18 cellular contexts compared by ENCODE assay signal in genomic region chr1:97677702-97678101, GRCh38.
DNase-seq lines count a peak whose midpoint lies in the region; ATAC-seq and TF ChIP-seq lines count a peak whose summit lies in the region.
"Had no signal": no experiment of that assay in that cellular context is flagged by ENCODE, and none has a peak within 500 bp of the region (broad histone marks: within the 10 kb centered on the region; RNA-seq: fewer than 3 reads in every experiment).

No MANE protein-coding gene starts in this region.

- no peak for DNase-seq in activated naive CD4-positive, alpha-beta T cell treated with anti-CD3 and anti-CD28 coated beads, Interleukin-2, amount 10 ng/mL, durations not matched to agents 7 days and 5 days
- no peak for DNase-seq in activated naive CD4-positive, alpha-beta T cell (lab: John Stamatoyannopoulos, UW)
- peak; percentile 62 for DNase-seq in PC-3
- DNase-seq in myocyte (ENCODE audit: low read depth), result peak; percentile 12
- DNase-seq in right atrium auricular region (ENCODE audit: low spot score), result no peak
- no peak for DNase-seq in Kasumi-1 (lab: John Stamatoyannopoulos, UW)
- DNase-seq: 8988T; AML-193; Caco-2; Calu3; CD4-positive, alpha-beta T cell; CD8-positive, alpha-beta T cell; DMS79 treated with DMSO at 0.1 percent for 48 hours; GF-D8 had no signal

- no peaks in the 10 kb centered on the region for H3K9me2 ChIP-seq in PC-3 (replicated peaks; ENCODE audit: low read length)

- no peaks in the 10 kb centered on the region for H3K9me3 ChIP-seq in PC-3 (ENCODE audit: low read length)
- no peaks in the 10 kb centered on the region for H3K9me3 ChIP-seq in right atrium auricular region
- H3K9me3 ChIP-seq: BLaER1 treated with 17β-estradiol and CSF1 and Interleukin-3, amounts not matched to agents 10 nM and 100 nM; Caco-2 had no signal

- no peaks in the 10 kb centered on the region for H3K9me3 Mint-ChIP-seq in activated naive CD4-positive, alpha-beta T cell treated with anti-CD3 and anti-CD28 coated beads, Interleukin-2, amount 10 ng/mL, durations not matched to agents 7 days and 5 days
- H3K9me3 Mint-ChIP-seq: CD8-positive, alpha-beta T cell had no signal

- H3K36me3 ChIP-seq in PC-3 (ENCODE audit: low read depth, low read length), result no peaks in the 10 kb centered on the region
- peaks cover 5% of the 10 kb centered on the region for H3K36me3 ChIP-seq in right atrium auricular region

- peaks cover 33% of the 10 kb centered on the region for H3K36me3 Mint-ChIP-seq in activated naive CD4-positive, alpha-beta T cell treated with anti-CD3 and anti-CD28 coated beads, Interleukin-2, amount 10 ng/mL, durations not matched to agents 7 days and 5 days

- H3K27ac ChIP-seq in PC-3 (ENCODE audit: low read length), result 0 out of 2 replicates have a peak overlapping the region, but pooled peaks have one; percentile 5
- no peak overlapping the region for H3K27ac ChIP-seq in right atrium auricular region
- H3K27ac ChIP-seq: BLaER1 treated with 17β-estradiol and CSF1 and Interleukin-3, amounts not matched to agents 10 nM and 100 nM; C4-2B had no signal

- H3K27me3 ChIP-seq in PC-3 (ENCODE audit: low read length) (no peaks in the 10 kb centered on the region), right atrium auricular region (no peaks in the 10 kb centered on the region)
- H3K27me3 ChIP-seq: BLaER1 treated with 17β-estradiol and CSF1 and Interleukin-3, amounts not matched to agents 10 nM and 100 nM had no signal

- H3F3A ChIP-seq in PC-3 (ENCODE audit: low read length, unreplicated experiment), result no peaks in the 10 kb centered on the region

- ATAC-seq in PC-3 (peak; percentile 96), GM21526 (IDR thresholded peaks at IDR 0.05; ENCODE audit: low FRiP score, unreplicated experiment) (no peak)
- ATAC-seq: CD8-positive, alpha-beta T cell had no signal

- peak overlapping the region; percentile 3 for H3K27ac Mint-ChIP-seq in activated naive CD4-positive, alpha-beta T cell treated with anti-CD3 and anti-CD28 coated beads, Interleukin-2, amount 10 ng/mL, durations not matched to agents 7 days and 5 days
- H3K27ac Mint-ChIP-seq: B cell; CD4-positive, alpha-beta T cell; CD8-positive, alpha-beta T cell had no signal

- CTCF ChIA-PET in activated naive CD4-positive, alpha-beta T cell treated with anti-CD3 and anti-CD28 coated beads, Interleukin-2, amount 10 ng/mL, durations not matched to agents 7 days and 5 days (lab: Charles Lee), result no interaction called here
- CTCF ChIA-PET in PC-3 (lab: Charles Lee), result no interaction called here

- H3K79me2 ChIP-seq in PC-3 (ENCODE audit: low read length), result no peaks in the 10 kb centered on the region

- TF ChIP-seq CTCF in PC-3 (conservative IDR thresholded peaks at IDR 0.05; ENCODE audit: low read depth, low read length) (no peak), right atrium auricular region (IDR thresholded peaks at IDR 0.05) (no peak)

- no TSS peak for BruUV-seq in PC-3 (replicated peaks; lab: Mats Ljungman, UMichigan)

- no peak overlapping the region for H3K4me3 ChIP-seq in PC-3 (ENCODE audit: low read length)
- H3K4me3 ChIP-seq in right atrium auricular region, result no peak overlapping the region
- H3K4me3 ChIP-seq: BLaER1 treated with 17β-estradiol and CSF1 and Interleukin-3, amounts not matched to agents 10 nM and 100 nM had no signal

- intact Hi-C loops in PC-3 (cut with micrococcal nuclease), result no loop called here

- peak overlapping the region; percentile 54; the same call in 1 of the 2 replicates for H2AFZ ChIP-seq in PC-3 (ENCODE audit: low read length)

- POLR2A ChIA-PET in PC-3 (lab: Charles Lee; ENCODE audit: unreplicated experiment), result no interaction called here

- H3K4me2 ChIP-seq in PC-3 (ENCODE audit: low read length), result peak overlapping the region; percentile 49; the same call in 1 of the 2 replicates
- H3K4me2 ChIP-seq: BLaER1 treated with 17β-estradiol and CSF1 and Interleukin-3, amounts not matched to agents 10 nM and 100 nM had no signal

- H3K27me3 Mint-ChIP-seq in activated naive CD4-positive, alpha-beta T cell treated with anti-CD3 and anti-CD28 coated beads, Interleukin-2, amount 10 ng/mL, durations not matched to agents 7 days and 5 days, result no peaks in the 10 kb centered on the region
- H3K27me3 Mint-ChIP-seq: B cell; CD4-positive, alpha-beta T cell had no signal

- no peak overlapping the region for H3K4me3 Mint-ChIP-seq in activated naive CD4-positive, alpha-beta T cell treated with anti-CD3 and anti-CD28 coated beads, Interleukin-2, amount 10 ng/mL, durations not matched to agents 7 days and 5 days
- H3K4me3 Mint-ChIP-seq: B cell; CD4-positive, alpha-beta T cell; CD8-positive, alpha-beta T cell had no signal

- H3K9ac ChIP-seq in PC-3 (ENCODE audit: low read length), result no peak overlapping the region
- H3K9ac ChIP-seq: BLaER1 treated with 17β-estradiol and CSF1 and Interleukin-3, amounts not matched to agents 10 nM and 100 nM had no signal

- H3K4me1 Mint-ChIP-seq in activated naive CD4-positive, alpha-beta T cell treated with anti-CD3 and anti-CD28 coated beads, Interleukin-2, amount 10 ng/mL, durations not matched to agents 7 days and 5 days, result no peaks in the 10 kb centered on the region
- H3K4me1 Mint-ChIP-seq: B cell had no signal

- H4K20me1 ChIP-seq in PC-3 (ENCODE audit: low read length), result no peaks in the 10 kb centered on the region
- H4K20me1 ChIP-seq: BLaER1 treated with 17β-estradiol and CSF1 and Interleukin-3, amounts not matched to agents 10 nM and 100 nM had no signal

- H3K4me1 ChIP-seq in PC-3 (ENCODE audit: insufficient read depth, low read length), result peaks cover 13% of the 10 kb centered on the region
- no peaks in the 10 kb centered on the region for H3K4me1 ChIP-seq in right atrium auricular region
- H3K4me1 ChIP-seq: Caco-2 had no signal

Comparison
In these comparisons a context has a peak if more than half of its experiments do, and no peak if none do; other contexts are left out.
1. DNase-seq: peak in PC-3 (single experiment) and myocyte (single experiment); none in activated naive CD4-positive, alpha-beta T cell treated with anti-CD3 and anti-CD28 coated beads, Interleukin-2, amount 10 ng/mL, durations not matched to agents 7 days and 5 days (single experiment), activated naive CD4-positive, alpha-beta T cell (0 of 4), right atrium auricular region (single experiment) and Kasumi-1 (0 of 2).